ENCODE assay signal across 28 cellular contexts in genomic region chr1:46817814-46818213, GRCh38. TPM values are rescaled to one million over a fixed set of nuclear protein-coding genes. Genes with fewer than 3 reads are reported as not detected.
"Had no signal": no experiment of that assay in that cellular context is flagged by ENCODE, and none has a peak within 500 bp of the region (broad histone marks: within the 10 kb centered on the region; RNA-seq: fewer than 3 reads in every experiment).

No MANE protein-coding gene starts in this region.

- H3K9me3 Mint-ChIP-seq: IgD-negative memory B cell had no signal

- H3K27ac Mint-ChIP-seq: IgD-negative memory B cell had no signal

- H3K27ac ChIP-seq: HL-60, KMS-11, PC-9, Peyer's patch, SJCRH30 had no signal

- H3K4me1 ChIP-seq: Peyer's patch, SJCRH30 had no signal

- H3K4me3 ChIP-seq: K562, PC-9, Peyer's patch, SJCRH30 had no signal

- H3K9me3 ChIP-seq: Peyer's patch had no signal

- H3K4me3 Mint-ChIP-seq: IgD-negative memory B cell had no signal

- H3K4me1 Mint-ChIP-seq: IgD-negative memory B cell had no signal

- DNase-seq: MV-4-11; NCI-H1048; NCI-H1105; NCI-H1417 treated with DMSO at 0.1 percent for 48 hours; NCI-H187; NCI-H2029; NCI-H2081 treated with DMSO at 0.1 percent for 48 hours; NCI-H2171; NCI-H226; NCI-H446; NCI-H510A; NCI-H524 treated with DMSO at 0.1 percent for 48 hours; NCI-H69; NCI-H774; NK-92 treated with Interleukin-12 subunit alpha and Interleukin-12 subunit beta, amount 100 ng/mL, for 24 hours; OCI-M1; PC-9; Peyer's patch; SHP77 treated with DMSO at 0.1 percent for 48 hours; SJCRH30 had no signal

- H3K36me3 ChIP-seq: Peyer's patch, SJCRH30 had no signal

- ATAC-seq: K562, Right ventricle myocardium inferior, SK-N-SH treated with all-trans-retinoic acid at 6 μM for 48 hours had no signal

- H3K27me3 ChIP-seq: Peyer's patch, SJCRH30 had no signal

RNA-seq across cellular contexts. Expression of gene CYP4B1, which starts 19.0 kb away (rescaled TPM):
- total RNA-seq: LHCN-M2, RPMI7951, SJCRH30 had no signal
- polyA plus RNA-seq: IgD-negative memory B cell, K562 had no signal
